In genomic region chr1:59565611-59566410, GRCh38 we compare ENCODE assay signal across 15 cellular contexts.
A peak's percentile ranks its signal among the peaks of the same experiment; 100 is the strongest.
DNase-seq lines count a peak whose midpoint lies in the region; ATAC-seq, FAIRE-seq and TF ChIP-seq lines count a peak whose summit lies in the region.
"Had no signal": no experiment of that assay in that cellular context is flagged by ENCODE, and none has a peak within 500 bp of the region (broad histone marks: within the 10 kb centered on the region; RNA-seq: fewer than 3 reads in every experiment).

No MANE protein-coding gene starts in this region.

- no peak for DNase-seq in breast epithelium (ENCODE audit: low spot score in 2 of 2)
- DNase-seq in mammary epithelial cell, result no peak
- DNase-seq in astrocyte of the spinal cord (ENCODE audit: low read depth, low spot score), result peak; percentile 86
- peak in 1 of 3 donors; percentile 28 for DNase-seq in mucosa of descending colon
- no peak for DNase-seq in GM19239 (ENCODE audit: insufficient read length, low spot score)
- DNase-seq in hypothalamus (lab: John Stamatoyannopoulos, UW), result no peak
- no peak for DNase-seq in urothelium cell line (ENCODE audit: low spot score)
- DNase-seq: 8988T, immature natural killer cell, KBM-7, NCI-H2029, SW 1271, trophoblast cell had no signal

- no peaks in the 10 kb centered on the region for H3K4me1 ChIP-seq in breast epithelium
- no peaks in the 10 kb centered on the region for H3K4me1 ChIP-seq in mammary epithelial cell (ENCODE audit: insufficient read depth, low read length)
- H3K4me1 ChIP-seq in mucosa of descending colon (ENCODE audit: low read depth), result no peaks in the 10 kb centered on the region
- no peaks in the 10 kb centered on the region for H3K4me1 ChIP-seq in urinary bladder (ENCODE audit: insufficient read depth)

- dilution Hi-C loops in mammary epithelial cell (cut with HindIII; ENCODE audit: low sequenced_read_pairs), result no loop called here

- ATAC-seq in mucosa of descending colon, result peak; percentile 53

- no peaks in the 10 kb centered on the region for H3K79me2 ChIP-seq in mammary epithelial cell (ENCODE audit: insufficient read depth, low read length)

- H2AFZ ChIP-seq in mammary epithelial cell (ENCODE audit: low read depth, low read length), result no peak overlapping the region

- CTCF ChIA-PET in mammary epithelial cell (lab: Charles Lee; ENCODE audit: low non-redundant PET), result no interaction called here

- TF ChIP-seq CTCF in breast epithelium (IDR thresholded peaks at IDR 0.05), result no peak
- no peak for TF ChIP-seq CTCF in mammary epithelial cell (conservative IDR thresholded peaks at IDR 0.05 in 1 of 2, IDR thresholded peaks at IDR 0.05 in 1 of 2; ENCODE audit: extremely low read depth in 1 of 2, insufficient read depth in 1 of 2, low read depth in 1 of 2, low read length in 2 of 2)
- TF ChIP-seq CTCF in astrocyte of the spinal cord (IDR thresholded peaks at IDR 0.05; ENCODE audit: low read depth, low read length), result no peak
- no peak for TF ChIP-seq CTCF in mucosa of descending colon (IDR thresholded peaks at IDR 0.05)

- H3K4me3 ChIP-seq in breast epithelium (peak overlapping the region in 1 of 3 donors; percentile 40), mammary epithelial cell (replicated peaks in 1 of 3; ENCODE audit: insufficient read depth in 1 of 3, low read depth in 2 of 3, low read length in 3 of 3) (no peak overlapping the region), astrocyte of the spinal cord (ENCODE audit: low read depth, low read length) (no peak overlapping the region), mucosa of descending colon (no peak overlapping the region), urinary bladder (ENCODE audit: low read depth, low read length) (no peak overlapping the region)
- H3K4me3 ChIP-seq: skin epidermis had no signal

- no peak for TF ChIP-seq POLR2A in breast epithelium (IDR thresholded peaks at IDR 0.05)

- H4K20me1 ChIP-seq in mammary epithelial cell (ENCODE audit: insufficient read depth, low read length), result no peaks in the 10 kb centered on the region

- no TSS peak for BruUV-seq in mammary epithelial cell (replicated peaks; lab: Mats Ljungman, UMichigan)

- H3K27ac ChIP-seq in breast epithelium, result peak overlapping the region; percentile 57 to 76
- H3K27ac ChIP-seq in mammary epithelial cell (ENCODE audit: insufficient read depth, low read depth, low read length), result no peak overlapping the region
- H3K27ac ChIP-seq in urinary bladder (ENCODE audit: low read depth), result peak overlapping the region; percentile 48

- no peaks in the 10 kb centered on the region for H3K36me3 ChIP-seq in breast epithelium
- H3K36me3 ChIP-seq in mammary epithelial cell (ENCODE audit: insufficient read depth, low read length), result no peaks in the 10 kb centered on the region
- no peaks in the 10 kb centered on the region for H3K36me3 ChIP-seq in mucosa of descending colon (ENCODE audit: low read depth)
- no peaks in the 10 kb centered on the region for H3K36me3 ChIP-seq in urinary bladder (ENCODE audit: insufficient read depth)

- 81% methylated on average over 5 of the region's 5 CpGs for WGBS in mammary epithelial cell (ENCODE audit: low coverage, missing lambda C conversion rate)
- WGBS in urinary bladder, result 47% methylated on average over 5 of the region's 5 CpGs

- H3K4me2 ChIP-seq in mammary epithelial cell (ENCODE audit: insufficient read depth, low read depth, low read length), result no peak overlapping the region

- intact Hi-C loops in breast epithelium (cut with DNase I; ENCODE audit: low total_unique reads), result no loop called here
- intact Hi-C loops in mammary epithelial cell (cut with micrococcal nuclease), result loop anchor here (5.0 to 10.0 kb wide), 2 partner anchors 234 to 491 kb away; no protein-coding TSS in a partner anchor
- intact Hi-C loops in mucosa of descending colon (cut with DNase I, micrococcal nuclease), result no loop called here

- in situ Hi-C loops in mammary epithelial cell (cut with MboI; ENCODE audit: low sequenced_read_pairs in 2 of 2) (no loop called here), astrocyte of the spinal cord (cut with HindIII; ENCODE audit: low sequenced_read_pairs) (no loop called here)

- no peak overlapping the region for H3K9ac ChIP-seq in mammary epithelial cell (ENCODE audit: insufficient read depth, low read length)

- FAIRE-seq in GM19239 (lab: Jason Lieb, UNC), result no peak
- FAIRE-seq in urothelium cell line (lab: Jason Lieb, UNC), result no peak

- H3K27me3 ChIP-seq in breast epithelium (no peaks in the 10 kb centered on the region), mammary epithelial cell (ENCODE audit: insufficient read depth, low read length) (no peaks in the 10 kb centered on the region)

- H3K9me3 ChIP-seq in breast epithelium (no peaks in the 10 kb centered on the region), mammary epithelial cell (replicated peaks; ENCODE audit: insufficient read depth, low read length) (no peaks in the 10 kb centered on the region), mucosa of descending colon (no peaks in the 10 kb centered on the region)
